In the genomic region with DNA sequence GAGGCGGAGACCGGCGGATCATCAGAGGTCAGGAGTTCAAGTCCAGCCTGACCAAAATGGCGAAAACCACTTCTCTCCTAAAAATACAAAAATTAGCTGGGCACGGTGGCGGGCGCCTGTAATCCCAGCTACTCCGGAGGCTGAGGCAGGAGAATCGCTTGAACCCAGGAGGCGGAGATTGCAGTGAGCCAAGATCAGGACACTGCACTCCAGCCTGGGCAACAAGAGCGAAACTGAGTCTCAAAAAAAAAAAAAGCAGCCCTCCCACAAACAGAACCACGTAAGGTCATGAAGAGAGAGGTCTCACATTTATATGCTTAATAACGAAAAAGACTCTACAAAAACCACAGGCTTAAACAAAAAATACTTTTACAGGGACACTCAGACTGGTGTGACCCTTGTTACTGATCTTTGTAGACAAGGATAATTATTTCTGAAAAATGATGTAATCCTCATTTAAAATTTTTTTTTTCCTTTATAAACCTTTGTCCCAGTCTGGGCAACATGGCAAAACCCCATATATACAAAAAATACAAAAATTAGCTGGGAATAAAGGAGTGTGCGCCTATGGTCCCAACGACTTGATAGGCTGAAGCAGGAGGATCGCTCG, we compare ENCODE assay signal across 8 cellular contexts. TPM values are rescaled to one million over a fixed set of nuclear protein-coding genes. Genes with fewer than 3 reads are reported as not detected.
DNase-seq lines count a peak whose midpoint lies in the region; ATAC-seq and TF ChIP-seq lines count a peak whose summit lies in the region.

No MANE protein-coding gene starts in this region.

- 0 out of 2 replicates have a peak, but pooled peaks cover 3% of the 10 kb centered on the region for H3K4me1 ChIP-seq in Caco-2
- peaks cover 5% of the 10 kb centered on the region for H3K4me1 ChIP-seq in SJSA1 (replicated peaks)
- H3K4me1 ChIP-seq in fibroblast of lung (ENCODE audit: control insufficient read depth, extremely low read depth, insufficient read depth, low read length), result peaks cover 7% of the 10 kb centered on the region
- no peaks in the 10 kb centered on the region for H3K4me1 ChIP-seq in MM.1S (ENCODE audit: low read length)

- H3K27ac Mint-ChIP-seq in Caco-2 (ENCODE audit: unreplicated experiment) (peak overlapping the region; percentile 95), progenitor cell of endocrine pancreas (peak overlapping the region; percentile 20)

- H3K79me2 ChIP-seq in fibroblast of lung (ENCODE audit: control insufficient read depth, insufficient read depth, low read length), result peaks cover 12% of the 10 kb centered on the region
- no peaks in the 10 kb centered on the region for H3K79me2 ChIP-seq in MM.1S (ENCODE audit: low read length)

- H3K4me1 Mint-ChIP-seq in Caco-2 (ENCODE audit: low read depth, unreplicated experiment) (peaks cover 21% of the 10 kb centered on the region), progenitor cell of endocrine pancreas (ENCODE audit: low read depth) (peaks cover 23% of the 10 kb centered on the region)

- no peak for ATAC-seq in GM21737 (IDR thresholded peaks at IDR 0.05; ENCODE audit: unreplicated experiment)

- no peaks in the 10 kb centered on the region for H3K9me2 ChIP-seq in MM.1S (replicated peaks; ENCODE audit: insufficient read depth, low read length)

- H3K36me3 ChIP-seq in Caco-2 (ENCODE audit: control insufficient read depth, insufficient read depth, low read length), result no peaks in the 10 kb centered on the region
- peaks cover 6% of the 10 kb centered on the region; the same call in 1 of the 2 replicates for H3K36me3 ChIP-seq in SJSA1
- H3K36me3 ChIP-seq in fibroblast of lung (ENCODE audit: control insufficient read depth, insufficient read depth, low read length), result no peaks in the 10 kb centered on the region
- H3K36me3 ChIP-seq in MM.1S (replicated peaks; ENCODE audit: insufficient read depth, low read length), result no peaks in the 10 kb centered on the region

- no peaks in the 10 kb centered on the region for H3F3A ChIP-seq in MM.1S (ENCODE audit: insufficient read depth, low read length)

- TSS peak; percentile 90 for BruUV-seq in Caco-2 (replicated peaks; lab: Mats Ljungman, UMichigan)

- intact Hi-C loops in Caco-2 (cut with micrococcal nuclease; ENCODE audit: unreplicated experiment), result no loop called here

- peak overlapping the region; percentile 94 for H3K9ac ChIP-seq in fibroblast of lung (ENCODE audit: insufficient read depth, low read length)
- H3K9ac ChIP-seq in MM.1S (ENCODE audit: low read length), result no peak overlapping the region

- peak overlapping the region; percentile 62 for H3K27ac ChIP-seq in SJSA1
- H3K27ac ChIP-seq in fibroblast of lung (ENCODE audit: insufficient read depth, low read length), result peak overlapping the region; percentile 95
- no peak overlapping the region for H3K27ac ChIP-seq in MM.1S (ENCODE audit: low read length)

- no peaks in the 10 kb centered on the region for H3K9me3 ChIP-seq in Caco-2
- H3K9me3 ChIP-seq in SJSA1 (replicated peaks), result no peaks in the 10 kb centered on the region
- no peaks in the 10 kb centered on the region for H3K9me3 ChIP-seq in fibroblast of lung (ENCODE audit: control insufficient read depth, insufficient read depth, low read depth, low read length)
- no peaks in the 10 kb centered on the region for H3K9me3 ChIP-seq in MM.1S (replicated peaks; ENCODE audit: insufficient read depth, low read length)

- H3K27me3 Mint-ChIP-seq in Caco-2 (ENCODE audit: insufficient read depth, unreplicated experiment), result no peaks in the 10 kb centered on the region
- H3K27me3 Mint-ChIP-seq in progenitor cell of endocrine pancreas, result no peaks in the 10 kb centered on the region

- H3K27me3 ChIP-seq in Caco-2 (replicated peaks; ENCODE audit: control insufficient read depth, insufficient read depth, low read length) (no peaks in the 10 kb centered on the region), SJSA1 (replicated peaks) (no peaks in the 10 kb centered on the region), fibroblast of lung (ENCODE audit: control insufficient read depth, insufficient read depth, low read length) (no peaks in the 10 kb centered on the region), MM.1S (replicated peaks; ENCODE audit: insufficient read depth, low read length) (peaks cover 94% of the 10 kb centered on the region)

- DNase-seq in Caco-2 (no peak), SJSA1 (ENCODE audit: low read depth in 1 of 2, low spot score in 2 of 2) (peak in 1 of 2 experiments; percentile 16), fibroblast of lung (ENCODE audit: low read depth in 2 of 2) (no peak), progenitor cell of endocrine pancreas (ENCODE audit: low spot score, unreplicated experiment) (no peak), 8988T (no peak), SKM-1 treated with dmso at 0.1 percent for 144 hours (lab: John Stamatoyannopoulos, UW; ENCODE audit: unreplicated experiment) (no peak), MM.1S (no peak)

- peak overlapping the region; percentile 95 for H2AFZ ChIP-seq in fibroblast of lung (ENCODE audit: low read length)
- no peak overlapping the region for H2AFZ ChIP-seq in MM.1S (ENCODE audit: low read length)

- POLR2A ChIA-PET in Caco-2 (lab: Charles Lee), result interaction anchor here (0.5 kb wide), 1 partner anchor 18 kb away, joined by 3 read pairs; no protein-coding TSS in a partner anchor

- TF ChIP-seq CTCF in Caco-2 (IDR thresholded peaks at IDR 0.05; ENCODE audit: insufficient read depth in 1 of 2, low read depth in 1 of 2, low read length in 1 of 2, severe bottlenecking in 1 of 2, unreplicated experiment in 1 of 2), result no peak
- TF ChIP-seq CTCF in fibroblast of lung (conservative IDR thresholded peaks at IDR 0.05 in 1 of 2, IDR thresholded peaks at IDR 0.05 in 1 of 2; ENCODE audit: low read depth in 1 of 2, low read length in 2 of 2), result no peak
- no peak for TF ChIP-seq CTCF in progenitor cell of endocrine pancreas (IDR thresholded peaks at IDR 0.05; ENCODE audit: unreplicated experiment)
- TF ChIP-seq CTCF in MM.1S (IDR thresholded peaks at IDR 0.05; ENCODE audit: low read length), result no peak

- peak overlapping the region; percentile 78 for H3K4me3 ChIP-seq in Caco-2 (ENCODE audit: low read depth, low read length)
- peak overlapping the region; percentile 74 for H3K4me3 ChIP-seq in SJSA1
- H3K4me3 ChIP-seq in fibroblast of lung (replicated peaks in 1 of 4; ENCODE audit: control extremely low read depth in 1 of 4, insufficient read depth in 1 of 4, low read depth in 3 of 4, low read length in 4 of 4), result peak overlapping the region; percentile 71 to 96 (median 94)
- H3K4me3 ChIP-seq in MM.1S (ENCODE audit: low read length), result no peak overlapping the region

- H3K4me2 ChIP-seq in fibroblast of lung (ENCODE audit: extremely low read depth, insufficient read depth, low read length) (peak overlapping the region; percentile 59), MM.1S (ENCODE audit: low read depth, low read length) (no peak overlapping the region)

- H3K4me3 Mint-ChIP-seq in Caco-2 (ENCODE audit: unreplicated experiment) (peak overlapping the region; percentile 92), progenitor cell of endocrine pancreas (ENCODE audit: low read depth) (peak overlapping the region; percentile 84)

- no peaks in the 10 kb centered on the region for H3K9me3 Mint-ChIP-seq in Caco-2 (ENCODE audit: unreplicated experiment)
- peaks cover 11% of the 10 kb centered on the region for H3K9me3 Mint-ChIP-seq in progenitor cell of endocrine pancreas (ENCODE audit: low read depth)

- H4K20me1 ChIP-seq in fibroblast of lung (ENCODE audit: control insufficient read depth, extremely low read depth, insufficient read depth, low read length) (no peaks in the 10 kb centered on the region), MM.1S (ENCODE audit: insufficient read depth, low read length) (no peaks in the 10 kb centered on the region)

- CTCF ChIA-PET in Caco-2 (lab: Charles Lee), result no interaction called here

- H3K36me3 Mint-ChIP-seq in Caco-2 (ENCODE audit: insufficient read depth, unreplicated experiment) (peaks cover 36% of the 10 kb centered on the region), progenitor cell of endocrine pancreas (ENCODE audit: insufficient read depth) (peaks cover 22% of the 10 kb centered on the region)

RNA-seq across cellular contexts. Expression of a gene that starts 0.9 kb away (rescaled TPM):
- 6.3 and 6.6 TPM in 2 replicates for total RNA-seq in Caco-2 (2022)
- total RNA-seq in SJSA1 (2014; rRNA removed; shearing (Covaris generic)), result 4.5 and 5.6 TPM in 2 replicates
- 3.9 and 5.0 TPM in 2 replicates for total RNA-seq in fibroblast of lung
- 3.3 and 4.0 TPM in 2 replicates for polyA plus RNA-seq in fibroblast of lung
- polyA plus RNA-seq in fibroblast of lung (2012), result 2.3 and 2.5 TPM in 2 replicates
- polyA minus RNA-seq in fibroblast of lung (ENCODE audit: low replicate concordance), result 0.24 and 1.5 TPM in 2 replicates
- total RNA-seq in progenitor cell of endocrine pancreas, result 6.3 and 7.1 TPM in 2 replicates

RNA-seq across cellular contexts. Expression of a gene that starts 31.7 kb away (rescaled TPM):
- total RNA-seq in Caco-2 (2022) (1.4 and 1.9 TPM in 2 replicates), fibroblast of lung (0.51 and 1.7 TPM in 2 replicates), progenitor cell of endocrine pancreas (18.4 and 21.0 TPM in 2 replicates)
- total RNA-seq in SJSA1 (2014; rRNA removed; shearing (Covaris generic)), result 2.0 and 7.2 TPM in 2 replicates
- 0.24 and 0.56 TPM in 2 replicates for polyA plus RNA-seq in fibroblast of lung
- polyA plus RNA-seq in fibroblast of lung (2012), result 0.59 and 1.3 TPM in 2 replicates
- polyA minus RNA-seq in fibroblast of lung (ENCODE audit: low replicate concordance), result 7.1 TPM in 1 of 2 replicates, not detected in the other

RNA-seq across cellular contexts. Expression of a gene that starts 45.0 kb away (rescaled TPM):
- 5.8 and 7.6 TPM in 2 replicates for total RNA-seq in Caco-2 (2022)
- 3.3 and 4.3 TPM in 2 replicates for total RNA-seq in SJSA1 (2014; rRNA removed; shearing (Covaris generic))
- total RNA-seq in fibroblast of lung, result 4.1 and 5.3 TPM in 2 replicates
- polyA plus RNA-seq in fibroblast of lung, result 2.2 and 2.8 TPM in 2 replicates
- polyA plus RNA-seq in fibroblast of lung (2012), result 1.7 and 2.0 TPM in 2 replicates
- polyA minus RNA-seq in fibroblast of lung (ENCODE audit: low replicate concordance), result 0.27 and 0.63 TPM in 2 replicates
- 3.8 and 5.3 TPM in 2 replicates for total RNA-seq in progenitor cell of endocrine pancreas
